ENCODE assay signal across 23 cellular contexts in genomic region chr7:91041901-91042457, GRCh38.
"Had no signal": no experiment of that assay in that cellular context is flagged by ENCODE, and none has a peak within 500 bp of the region (broad histone marks: within the 10 kb centered on the region; RNA-seq: fewer than 3 reads in every experiment).

No MANE protein-coding gene starts in this region.

- H3K27me3 Mint-ChIP-seq: activated CD4-positive, alpha-beta memory T cell treated with anti-CD3 and anti-CD28 coated beads, Interleukin-2, amount 10 ng/mL, durations not matched to agents 7 days and 5 days; activated CD8-positive, alpha-beta memory T cell treated with anti-CD3 and anti-CD28 coated beads, Interleukin-2, amount 10 ng/mL, durations not matched to agents 7 days and 5 days; activated T-helper 17 cell treated with anti-CD3 and anti-CD28 coated beads, Interleukin-2, amount 50 U/mL, for 72 hours had no signal

- H3K9me3 ChIP-seq: esophagus squamous epithelium, tibial nerve, uterus had no signal

- FAIRE-seq: islet of Langerhans had no signal

- H3K4me1 ChIP-seq: esophagus squamous epithelium, uterus had no signal

- H3K9me3 Mint-ChIP-seq: activated CD4-positive, alpha-beta memory T cell treated with anti-CD3 and anti-CD28 coated beads, Interleukin-2, amount 10 ng/mL, durations not matched to agents 7 days and 5 days; activated naive CD8-positive, alpha-beta T cell treated with anti-CD3 and anti-CD28 coated beads, Interleukin-2, amount 10 ng/mL, durations not matched to agents 7 days and 5 days; activated T-helper 17 cell treated with anti-CD3 and anti-CD28 coated beads, Interleukin-2, amount 50 U/mL, for 72 hours had no signal

- H3K4me3 Mint-ChIP-seq: activated CD4-positive, alpha-beta memory T cell treated with anti-CD3 and anti-CD28 coated beads, Interleukin-2, amount 10 ng/mL, durations not matched to agents 7 days and 5 days; activated CD8-positive, alpha-beta memory T cell treated with anti-CD3 and anti-CD28 coated beads, Interleukin-2, amount 10 ng/mL, durations not matched to agents 7 days and 5 days; activated naive CD8-positive, alpha-beta T cell treated with anti-CD3 and anti-CD28 coated beads, Interleukin-2, amount 10 ng/mL, durations not matched to agents 7 days and 5 days; activated T-helper 17 cell treated with anti-CD3 and anti-CD28 coated beads, Interleukin-2, amount 50 U/mL, for 72 hours had no signal

- ATAC-seq: activated CD8-positive, alpha-beta memory T cell treated with anti-CD3 and anti-CD28 coated beads, Interleukin-2, amount 10 ng/mL, durations not matched to agents 7 days and 5 days; activated T-helper 17 cell treated with anti-CD3 and anti-CD28 coated beads, Interleukin-2, amount 50 U/mL, for 72 hours; left colon had no signal

- H3K27me3 ChIP-seq: brain microvascular endothelial cell, esophagus squamous epithelium, tibial nerve, uterus had no signal

- H3K4me3 ChIP-seq: coronary artery, esophagus squamous epithelium, tibial nerve, uterus had no signal

- H3K27ac ChIP-seq: brain microvascular endothelial cell, coronary artery, esophagus squamous epithelium, tibial nerve, uterus had no signal

- H3K4me1 Mint-ChIP-seq: activated CD4-positive, alpha-beta memory T cell treated with anti-CD3 and anti-CD28 coated beads, Interleukin-2, amount 10 ng/mL, durations not matched to agents 7 days and 5 days; activated CD8-positive, alpha-beta memory T cell treated with anti-CD3 and anti-CD28 coated beads, Interleukin-2, amount 10 ng/mL, durations not matched to agents 7 days and 5 days; activated naive CD8-positive, alpha-beta T cell treated with anti-CD3 and anti-CD28 coated beads, Interleukin-2, amount 10 ng/mL, durations not matched to agents 7 days and 5 days; activated T-helper 17 cell treated with anti-CD3 and anti-CD28 coated beads, Interleukin-2, amount 50 U/mL, for 72 hours had no signal

- H3K27ac Mint-ChIP-seq: activated CD4-positive, alpha-beta memory T cell treated with anti-CD3 and anti-CD28 coated beads, Interleukin-2, amount 10 ng/mL, durations not matched to agents 7 days and 5 days; activated CD8-positive, alpha-beta memory T cell treated with anti-CD3 and anti-CD28 coated beads, Interleukin-2, amount 10 ng/mL, durations not matched to agents 7 days and 5 days; activated naive CD8-positive, alpha-beta T cell treated with anti-CD3 and anti-CD28 coated beads, Interleukin-2, amount 10 ng/mL, durations not matched to agents 7 days and 5 days; activated T-helper 17 cell treated with anti-CD3 and anti-CD28 coated beads, Interleukin-2, amount 50 U/mL, for 72 hours had no signal

- DNase-seq: activated CD4-positive, alpha-beta memory T cell treated with anti-CD3 and anti-CD28 coated beads, Interleukin-2, amount 10 ng/mL, durations not matched to agents 7 days and 5 days; activated CD4-positive, alpha-beta T cell treated with anti-CD3 and anti-CD28 coated beads for 48 hours; activated CD4-positive, CD25-positive, alpha-beta regulatory T cell; activated CD8-positive, alpha-beta memory T cell treated with anti-CD3 and anti-CD28 coated beads, Interleukin-2, amount 10 ng/mL, durations not matched to agents 7 days and 5 days; activated naive CD4-positive, alpha-beta T cell; activated naive CD8-positive, alpha-beta T cell treated with anti-CD3 and anti-CD28 coated beads, Interleukin-2, amount 10 ng/mL, durations not matched to agents 7 days and 5 days; activated T-cell treated with anti-CD3 and anti-CD28 coated beads, Interleukin-2, amount 50 U/mL, for 1 hour; brain microvascular endothelial cell; effector memory CD4-positive, alpha-beta T cell; esophagus squamous epithelium; hippocampal formation; left colon; midbrain; stimulated activated CD4-positive, alpha-beta T cell treated with anti-CD3 and anti-CD28 coated beads, Interleukin-2, amount 100 ng/mL, for 24 hours; stimulated activated naive CD4-positive, alpha-beta T cell treated with Interleukin-2 at 50 U/mL for 16 hours; substantia nigra; T-helper 1 cell; T-helper 9 cell; uterus had no signal

- H3K36me3 ChIP-seq: brain microvascular endothelial cell, esophagus squamous epithelium, tibial nerve, uterus had no signal

- H3K36me3 Mint-ChIP-seq: activated CD8-positive, alpha-beta memory T cell treated with anti-CD3 and anti-CD28 coated beads, Interleukin-2, amount 10 ng/mL, durations not matched to agents 7 days and 5 days; activated naive CD8-positive, alpha-beta T cell treated with anti-CD3 and anti-CD28 coated beads, Interleukin-2, amount 10 ng/mL, durations not matched to agents 7 days and 5 days had no signal
